11 cellular contexts compared by ENCODE assay signal in genomic region chr6:150238294-150238693, GRCh38.
DNase-seq lines count a peak whose midpoint lies in the region; ATAC-seq and TF ChIP-seq lines count a peak whose summit lies in the region.
"Had no signal": no experiment of that assay in that cellular context is flagged by ENCODE, and none has a peak within 500 bp of the region (broad histone marks: within the 10 kb centered on the region; RNA-seq: fewer than 3 reads in every experiment).

No MANE protein-coding gene starts in this region.

- no peak overlapping the region for H3K4me3 Mint-ChIP-seq in Calu3 (ENCODE audit: low read depth, unreplicated experiment)
- H3K4me3 Mint-ChIP-seq: activated CD4-positive, alpha-beta memory T cell treated with anti-CD3 and anti-CD28 coated beads, Interleukin-2, amount 10 ng/mL, durations not matched to agents 7 days and 5 days; activated naive CD8-positive, alpha-beta T cell treated with anti-CD3 and anti-CD28 coated beads for 36 hours; T-helper 17 cell had no signal

- no peak for ATAC-seq in GM21390 (IDR thresholded peaks at IDR 0.05; ENCODE audit: unreplicated experiment)
- ATAC-seq: T-helper 17 cell had no signal

- no peaks in the 10 kb centered on the region for H3K9me3 Mint-ChIP-seq in Calu3 (ENCODE audit: low read depth, unreplicated experiment)
- H3K9me3 Mint-ChIP-seq: activated naive CD8-positive, alpha-beta T cell treated with anti-CD3 and anti-CD28 coated beads for 36 hours had no signal

- CTCF ChIA-PET in Calu3 (lab: Charles Lee): interaction anchor here (0.6 kb wide), 1 partner anchor 156 kb away, joined by 4 read pairs; no protein-coding TSS in a partner anchor

- BruUV-seq in Calu3 (replicated peaks; lab: Mats Ljungman, UMichigan): no TSS peak

- intact Hi-C loops in Calu3 (cut with micrococcal nuclease; ENCODE audit: unreplicated experiment): no loop called here

- H3K27ac Mint-ChIP-seq in Calu3 (ENCODE audit: unreplicated experiment): no peak overlapping the region
- H3K27ac Mint-ChIP-seq: activated CD4-positive, alpha-beta memory T cell treated with anti-CD3 and anti-CD28 coated beads, Interleukin-2, amount 10 ng/mL, durations not matched to agents 7 days and 5 days; activated naive CD8-positive, alpha-beta T cell treated with anti-CD3 and anti-CD28 coated beads for 36 hours; T-helper 17 cell had no signal

- no peaks in the 10 kb centered on the region for H3K4me1 Mint-ChIP-seq in Calu3 (ENCODE audit: low read depth, unreplicated experiment)

- peak; percentile 27 for DNase-seq in Calu3
- peak; percentile 73 for DNase-seq in RPMI7951 (ENCODE audit: low read depth)
- DNase-seq in fibroblast of gingiva (ENCODE audit: low read depth): peak; percentile 24
- peak; percentile 8 for DNase-seq in medulla oblongata (ENCODE audit: extremely low spot score)
- no peak for DNase-seq in cortex of kidney (lab: John Stamatoyannopoulos, UW)
- DNase-seq in pons (ENCODE audit: low spot score): no peak
- DNase-seq in NCI-H1436 (lab: John Stamatoyannopoulos, UW): no peak
- DNase-seq: activated CD4-positive, alpha-beta memory T cell treated with anti-CD3 and anti-CD28 coated beads, Interleukin-2, amount 10 ng/mL, durations not matched to agents 7 days and 5 days; activated naive CD8-positive, alpha-beta T cell treated with anti-CD3 and anti-CD28 coated beads for 36 hours; T-helper 17 cell had no signal

- H3K36me3 Mint-ChIP-seq in Calu3 (ENCODE audit: insufficient read depth, unreplicated experiment): no peaks in the 10 kb centered on the region
- H3K36me3 Mint-ChIP-seq: activated naive CD8-positive, alpha-beta T cell treated with anti-CD3 and anti-CD28 coated beads for 36 hours had no signal

- TF ChIP-seq CTCF in Calu3 (IDR thresholded peaks at IDR 0.05; ENCODE audit: unreplicated experiment): no peak

- no peaks in the 10 kb centered on the region for H3K27me3 Mint-ChIP-seq in Calu3 (ENCODE audit: unreplicated experiment)

Comparison
In these comparisons a context has a peak if more than half of its experiments do, and no peak if none do; other contexts are left out.
1. DNase-seq: peak in Calu3 (single experiment), RPMI7951 (single experiment), fibroblast of gingiva (single experiment) and medulla oblongata (single experiment); none in cortex of kidney (single experiment), pons (single experiment) and NCI-H1436 (single experiment).